Comparison of ENCODE assay signal across 14 cellular contexts in the genomic region with DNA sequence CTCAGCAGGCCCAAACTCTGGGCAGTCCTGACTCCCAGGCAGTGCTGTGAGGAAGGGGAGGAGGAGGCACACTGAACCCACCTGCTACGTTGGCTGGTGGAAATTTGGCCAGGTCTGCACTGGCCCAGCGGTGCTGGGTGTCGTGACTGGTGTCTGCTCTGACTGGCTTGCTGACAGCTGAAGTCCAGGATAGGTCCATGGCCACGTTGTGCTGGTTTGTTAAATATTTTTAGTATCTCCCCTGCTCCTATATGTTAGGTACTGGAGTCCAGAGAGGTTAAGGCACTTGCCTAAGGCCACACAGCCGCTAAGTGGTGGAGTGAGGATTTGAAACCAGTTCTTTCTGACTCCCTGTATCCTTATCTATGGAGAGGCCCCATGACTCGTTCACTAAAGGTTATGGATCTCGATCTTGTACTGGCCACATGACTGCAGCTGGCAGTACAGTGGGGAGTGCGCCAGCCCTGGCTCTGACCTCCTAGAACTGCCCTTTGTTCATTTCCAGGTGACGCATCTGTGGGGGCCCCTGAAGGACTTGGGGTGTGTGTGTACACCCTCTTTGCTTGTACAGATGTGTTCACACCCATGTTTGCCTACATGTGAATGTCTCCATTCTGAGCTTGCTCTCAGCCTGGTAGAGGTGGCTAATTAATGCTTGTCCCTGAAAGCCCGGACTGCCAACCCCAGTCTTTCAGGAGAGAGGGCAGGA. TPM values are rescaled to one million over a fixed set of nuclear protein-coding genes. Genes with fewer than 3 reads are reported as not detected.
DNase-seq lines count a peak whose midpoint lies in the region; ATAC-seq and TF ChIP-seq lines count a peak whose summit lies in the region.
"Had no signal": no experiment of that assay in that cellular context is flagged by ENCODE, and none has a peak within 500 bp of the region (broad histone marks: within the 10 kb centered on the region; RNA-seq: fewer than 3 reads in every experiment).

No MANE protein-coding gene starts in this region.

- no peaks in the 10 kb centered on the region for H3K9me3 ChIP-seq in CD8-positive, alpha-beta memory T cell (ENCODE audit: low read length)
- H3K9me3 ChIP-seq in skeletal muscle tissue (ENCODE audit: control insufficient read depth in 3 of 3, low read length in 3 of 3) = no peaks in the 10 kb centered on the region

- POLR2A ChIA-PET in CD8-positive, alpha-beta memory T cell (lab: Charles Lee) = interaction anchor here (0.6 kb wide), 1 partner anchor 14 kb away, joined by 15 read pairs; no protein-coding TSS in a partner anchor
- POLR2A ChIA-PET in activated CD8-positive, alpha-beta T cell treated with anti-CD3 and anti-CD28 coated beads for 36 hours (lab: Charles Lee) = interaction anchor here (1.0 to 2.2 kb wide), 3 partner anchors 8 to 37 kb away, joined by 4 to 14 read pairs (median 4); no protein-coding TSS in a partner anchor

- ATAC-seq in activated CD8-positive, alpha-beta T cell treated with anti-CD3 and anti-CD28 coated beads for 36 hours = no peak
- ATAC-seq in GM19023 (IDR thresholded peaks at IDR 0.05; ENCODE audit: unreplicated experiment) = no peak

- H3K4me1 Mint-ChIP-seq in CD8-positive, alpha-beta memory T cell = peaks cover 59 to 88% (median 66%) of the 10 kb centered on the region in 3 donors
- H3K4me1 Mint-ChIP-seq in activated CD8-positive, alpha-beta T cell treated with anti-CD3 and anti-CD28 coated beads for 36 hours (ENCODE audit: low read depth) = peaks cover 53% of the 10 kb centered on the region
- H3K4me1 Mint-ChIP-seq in T-helper 2 cell treated with Interferon-gamma antibody and Interleukin-4, amounts not matched to agents 5 μg/mL and 100 μg/mL, for 36 hours (ENCODE audit: low read depth) = peaks cover 25% of the 10 kb centered on the region

- H3K9me3 Mint-ChIP-seq in CD8-positive, alpha-beta memory T cell = no peaks in the 10 kb centered on the region
- no peaks in the 10 kb centered on the region for H3K9me3 Mint-ChIP-seq in activated CD8-positive, alpha-beta T cell treated with anti-CD3 and anti-CD28 coated beads for 36 hours
- H3K9me3 Mint-ChIP-seq in T-helper 2 cell treated with Interferon-gamma antibody and Interleukin-4, amounts not matched to agents 5 μg/mL and 100 μg/mL, for 36 hours = no peaks in the 10 kb centered on the region
- H3K9me3 Mint-ChIP-seq: activated naive CD4-positive, alpha-beta T cell treated with anti-CD3 and anti-CD28 coated beads, Interleukin-2, amount 50 U/mL, for 24 hours had no signal

- H3K27ac Mint-ChIP-seq in CD8-positive, alpha-beta memory T cell = peak overlapping the region; percentile 9 to 94 (median 88)
- peak overlapping the region; percentile 10 for H3K27ac Mint-ChIP-seq in activated CD8-positive, alpha-beta T cell treated with anti-CD3 and anti-CD28 coated beads for 36 hours
- no peak overlapping the region for H3K27ac Mint-ChIP-seq in T-helper 2 cell treated with Interferon-gamma antibody and Interleukin-4, amounts not matched to agents 5 μg/mL and 100 μg/mL, for 36 hours

- no peak for TF ChIP-seq CTCF in activated CD8-positive, alpha-beta T cell treated with anti-CD3 and anti-CD28 coated beads for 36 hours (IDR thresholded peaks at IDR 0.05)

- H3K4me3 Mint-ChIP-seq in CD8-positive, alpha-beta memory T cell = no peak overlapping the region
- H3K4me3 Mint-ChIP-seq in activated CD8-positive, alpha-beta T cell treated with anti-CD3 and anti-CD28 coated beads for 36 hours = no peak overlapping the region
- H3K4me3 Mint-ChIP-seq in T-helper 2 cell treated with Interferon-gamma antibody and Interleukin-4, amounts not matched to agents 5 μg/mL and 100 μg/mL, for 36 hours = no peak overlapping the region
- H3K4me3 Mint-ChIP-seq: activated naive CD4-positive, alpha-beta T cell treated with anti-CD3 and anti-CD28 coated beads, Interleukin-2, amount 50 U/mL, for 24 hours had no signal

- H3K27me3 Mint-ChIP-seq in CD8-positive, alpha-beta memory T cell = no peaks in the 10 kb centered on the region
- H3K27me3 Mint-ChIP-seq in activated CD8-positive, alpha-beta T cell treated with anti-CD3 and anti-CD28 coated beads for 36 hours = no peaks in the 10 kb centered on the region
- no peaks in the 10 kb centered on the region for H3K27me3 Mint-ChIP-seq in T-helper 2 cell treated with Interferon-gamma antibody and Interleukin-4, amounts not matched to agents 5 μg/mL and 100 μg/mL, for 36 hours (ENCODE audit: low read depth)
- H3K27me3 Mint-ChIP-seq: activated naive CD4-positive, alpha-beta T cell treated with anti-CD3 and anti-CD28 coated beads, Interleukin-2, amount 50 U/mL, for 24 hours had no signal

- no peak for DNase-seq in CD8-positive, alpha-beta memory T cell
- DNase-seq in activated CD8-positive, alpha-beta T cell treated with anti-CD3 and anti-CD28 coated beads for 36 hours = no peak
- no peak for DNase-seq in T-helper 2 cell treated with Interferon-gamma antibody and Interleukin-4, amounts not matched to agents 5 μg/mL and 100 μg/mL, for 36 hours (ENCODE audit: low spot score)
- no peak for DNase-seq in DMS53 (lab: John Stamatoyannopoulos, UW)
- no peak for DNase-seq in DMS53 treated with DMSO at 0.1 percent for 48 hours (lab: John Stamatoyannopoulos, UW; ENCODE audit: unreplicated experiment)
- DNase-seq: activated CD4-positive, alpha-beta T cell treated with anti-CD3 and anti-CD28 coated beads for 48 hours; NCI-H2107; stimulated activated CD4-positive, alpha-beta T cell treated with anti-CD3 and anti-CD28 coated beads, Interleukin-4, amount 100 ng/mL, for 1 hour; stimulated activated naive CD4-positive, alpha-beta T cell treated with Interleukin-2 at 50 U/mL for 16 hours; SW 1271 had no signal

- intact Hi-C loops in activated CD8-positive, alpha-beta T cell treated with anti-CD3 and anti-CD28 coated beads for 36 hours (cut with micrococcal nuclease) = no loop called here

- CTCF ChIA-PET in CD8-positive, alpha-beta memory T cell (lab: Charles Lee) = interaction anchor here (0.9 to 7.2 kb wide), 3 partner anchors 23 to 68 kb away, joined by 4 to 50 read pairs (median 6); no protein-coding TSS in a partner anchor
- CTCF ChIA-PET in activated CD8-positive, alpha-beta T cell treated with anti-CD3 and anti-CD28 coated beads for 36 hours (lab: Charles Lee) = interaction anchor here (0.9 to 4.1 kb wide), 2 partner anchors 16 to 62 kb away, joined by 3 to 15 read pairs; no protein-coding TSS in a partner anchor

- H3K36me3 ChIP-seq in CD8-positive, alpha-beta memory T cell (ENCODE audit: insufficient read depth, low read length) = peaks cover 21% of the 10 kb centered on the region
- peaks cover 5 to 9% (median 7%) of the 10 kb centered on the region in 3 donors for H3K36me3 ChIP-seq in skeletal muscle tissue (ENCODE audit: control insufficient read depth in 3 of 3, insufficient read depth in 3 of 3, low read length in 3 of 3)

- no peak overlapping the region for H3K27ac ChIP-seq in CD8-positive, alpha-beta memory T cell (ENCODE audit: low read depth, low read length)
- H3K27ac ChIP-seq in layer of hippocampus (ENCODE audit: low read depth, low read length) (peak overlapping the region; percentile 83), skeletal muscle tissue (ENCODE audit: low read depth, low read length) (peak overlapping the region; percentile 83)

- H3K9ac ChIP-seq in skeletal muscle tissue (ENCODE audit: low read depth in 1 of 3, low read length in 3 of 3) = peak overlapping the region in 2 of 3 donors; percentile 12 to 70

- H3K4me3 ChIP-seq in CD8-positive, alpha-beta memory T cell (ENCODE audit: low read length) = no peak overlapping the region
- H3K4me3 ChIP-seq in skeletal muscle tissue (ENCODE audit: low read length in 3 of 3) = peak overlapping the region in 2 of 3 donors; percentile 3 to 31

- H3K36me3 Mint-ChIP-seq in CD8-positive, alpha-beta memory T cell = peaks cover 0 to 56% (median 7%) of the 10 kb centered on the region in 3 donors
- peaks cover 42% of the 10 kb centered on the region for H3K36me3 Mint-ChIP-seq in activated CD8-positive, alpha-beta T cell treated with anti-CD3 and anti-CD28 coated beads for 36 hours (ENCODE audit: low read depth)
- peaks cover 27% of the 10 kb centered on the region for H3K36me3 Mint-ChIP-seq in T-helper 2 cell treated with Interferon-gamma antibody and Interleukin-4, amounts not matched to agents 5 μg/mL and 100 μg/mL, for 36 hours (ENCODE audit: low read depth)

- H3K4me1 ChIP-seq in CD8-positive, alpha-beta memory T cell (ENCODE audit: insufficient read depth, low read length) = peaks cover 37% of the 10 kb centered on the region
- H3K4me1 ChIP-seq in skeletal muscle tissue (ENCODE audit: control insufficient read depth in 3 of 3, insufficient read depth in 3 of 3, low read length in 3 of 3) = peaks cover 40 to 68% (median 62%) of the 10 kb centered on the region in 3 donors

- H3K27me3 ChIP-seq in CD8-positive, alpha-beta memory T cell (ENCODE audit: insufficient read depth, low read length, poor library complexity, severe bottlenecking) = no peaks in the 10 kb centered on the region
- H3K27me3 ChIP-seq in layer of hippocampus (ENCODE audit: control insufficient read depth, insufficient read depth, low read length) = no peaks in the 10 kb centered on the region
- no peaks in the 10 kb centered on the region for H3K27me3 ChIP-seq in skeletal muscle tissue (ENCODE audit: control insufficient read depth in 3 of 3, insufficient read depth in 3 of 3, low read length in 3 of 3)

RNA-seq across cellular contexts. Expression of a gene that starts 19.6 kb away (rescaled TPM):
- total RNA-seq in CD8-positive, alpha-beta memory T cell = 100 to 1,000 TPM; 169 to 174 TPM
- polyA plus RNA-seq in CD8-positive, alpha-beta memory T cell = 164 TPM
- total RNA-seq in activated CD8-positive, alpha-beta T cell treated with anti-CD3 and anti-CD28 coated beads for 36 hours = 100 to 1,000 TPM; 173 to 191 TPM
- 9.9 TPM for total RNA-seq in skeletal muscle tissue

RNA-seq across cellular contexts. Expression of a gene that starts 43.4 kb away (rescaled TPM):
- total RNA-seq in CD8-positive, alpha-beta memory T cell = 10 to 100 TPM; 24.1 to 28.5 TPM
- polyA plus RNA-seq in CD8-positive, alpha-beta memory T cell = 9.7 TPM
- total RNA-seq in activated CD8-positive, alpha-beta T cell treated with anti-CD3 and anti-CD28 coated beads for 36 hours = 10 to 100 TPM; 28.1 to 30.7 TPM
- 40.2 TPM for total RNA-seq in skeletal muscle tissue

Comparison
In these comparisons a context has a peak if more than half of its experiments do, and no peak if none do; other contexts are left out.
1. RNA of a gene that starts 19.6 kb away (total RNA-seq): 173 to 191 TPM in activated CD8-positive, alpha-beta T cell treated with anti-CD3 and anti-CD28 coated beads for 36 hours and 169 to 174 TPM in CD8-positive, alpha-beta memory T cell; 9.9 TPM in skeletal muscle tissue (single experiment); every median in the first group is over 10 times any median in the second.